In the genomic region with DNA sequence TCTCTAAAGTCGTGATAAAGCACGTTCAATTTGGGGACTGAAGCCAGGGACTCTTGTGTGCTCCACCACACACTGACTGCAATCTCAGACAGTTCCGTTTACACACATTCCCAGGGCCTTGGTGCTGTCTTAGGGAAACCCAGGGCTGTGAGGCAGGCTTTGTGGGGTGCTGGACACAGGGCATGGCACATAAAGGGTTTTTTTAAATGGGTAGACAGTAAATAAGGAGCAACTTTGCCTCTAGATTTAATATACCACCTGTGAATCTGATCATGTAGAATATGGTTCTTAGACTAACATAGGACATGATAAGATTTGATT, we compare ENCODE assay signal across 13 cellular contexts. TPM values are rescaled to one million over a fixed set of nuclear protein-coding genes. Genes with fewer than 3 reads are reported as not detected.
A peak's percentile ranks its signal among the peaks of the same experiment; 100 is the strongest.
DNase-seq lines count a peak whose midpoint lies in the region; ATAC-seq and TF ChIP-seq lines count a peak whose summit lies in the region.
"Had no signal": no experiment of that assay in that cellular context is flagged by ENCODE, and none has a peak within 500 bp of the region (broad histone marks: within the 10 kb centered on the region; RNA-seq: fewer than 3 reads in every experiment).

No MANE protein-coding gene starts in this region.

- H3K4me1 Mint-ChIP-seq in Caco-2 (ENCODE audit: low read depth, unreplicated experiment), result no peaks in the 10 kb centered on the region
- peaks cover 26% of the 10 kb centered on the region for H3K4me1 Mint-ChIP-seq in activated T-helper 2 cell treated with anti-CD3 and anti-CD28 coated beads, Interferon-gamma antibody, Interleukin-2, Interleukin-4, amounts not matched to agents 10 μg/mL and 5 μg/mL and 100 μg/mL, durations not matched to agents 14 hours and 24 hours and 36 hours (ENCODE audit: low read depth)
- peaks cover 31 to 81% (median 64%) of the 10 kb centered on the region in 7 donors for H3K4me1 Mint-ChIP-seq in naive thymus-derived CD4-positive, alpha-beta T cell

- H3K27me3 Mint-ChIP-seq in Caco-2 (ENCODE audit: insufficient read depth, unreplicated experiment), result no peaks in the 10 kb centered on the region
- no peaks in the 10 kb centered on the region for H3K27me3 Mint-ChIP-seq in activated T-helper 2 cell treated with anti-CD3 and anti-CD28 coated beads, Interferon-gamma antibody, Interleukin-2, Interleukin-4, amounts not matched to agents 10 μg/mL and 5 μg/mL and 100 μg/mL, durations not matched to agents 14 hours and 24 hours and 36 hours (ENCODE audit: low read depth)
- peaks cover 0 to 2% (median 0%) of the 10 kb centered on the region in 5 donors for H3K27me3 Mint-ChIP-seq in naive thymus-derived CD4-positive, alpha-beta T cell
- H3K27me3 Mint-ChIP-seq: dendritic cell treated with granulocyte-macrophage colony-stimulating factor and Interleukin-4, amounts not matched to agents 40 ng/mL and 50 ng/mL, for 4 days had no signal

- no peak overlapping the region for H3K27ac Mint-ChIP-seq in Caco-2 (ENCODE audit: unreplicated experiment)
- H3K27ac Mint-ChIP-seq in activated T-helper 2 cell treated with anti-CD3 and anti-CD28 coated beads, Interferon-gamma antibody, Interleukin-2, Interleukin-4, amounts not matched to agents 10 μg/mL and 5 μg/mL and 100 μg/mL, durations not matched to agents 14 hours and 24 hours and 36 hours, result no peak overlapping the region
- peak overlapping the region in 8 of 9 donors; percentile 77 to 95 (median 92) for H3K27ac Mint-ChIP-seq in naive thymus-derived CD4-positive, alpha-beta T cell

- no peaks in the 10 kb centered on the region for H3K36me3 Mint-ChIP-seq in Caco-2 (ENCODE audit: insufficient read depth, unreplicated experiment)
- peaks cover 23% of the 10 kb centered on the region for H3K36me3 Mint-ChIP-seq in activated T-helper 2 cell treated with anti-CD3 and anti-CD28 coated beads, Interferon-gamma antibody, Interleukin-2, Interleukin-4, amounts not matched to agents 10 μg/mL and 5 μg/mL and 100 μg/mL, durations not matched to agents 14 hours and 24 hours and 36 hours (ENCODE audit: low read depth)
- peaks cover 0 to 5% (median under 1%) of the 10 kb centered on the region in 5 donors for H3K36me3 Mint-ChIP-seq in naive thymus-derived CD4-positive, alpha-beta T cell

- intact Hi-C loops in Caco-2 (cut with micrococcal nuclease; ENCODE audit: unreplicated experiment) (no loop called here), thyroid gland (cut with DNase I) (loop anchor here (2.0 to 10.0 kb wide), 2 partner anchors 49 to 197 kb away; a partner anchor contains a TSS)
- intact Hi-C loops in activated T-helper 2 cell treated with anti-CD3 and anti-CD28 coated beads, Interferon-gamma antibody, Interleukin-2, Interleukin-4, amounts not matched to agents 10 μg/mL and 5 μg/mL and 100 μg/mL, durations not matched to agents 14 hours and 24 hours and 36 hours (cut with micrococcal nuclease), result loop anchor here (2.0 to 5.0 kb wide), 3 partner anchors 37 to 206 kb away; a partner anchor contains a TSS
- intact Hi-C loops in naive thymus-derived CD4-positive, alpha-beta T cell (cut with micrococcal nuclease), result loop anchor here (2.0 to 5.0 kb wide), 8 partner anchors 116 to 1839 kb away; a partner anchor contains a TSS

- H3K4me2 ChIP-seq in BLaER1, result peak overlapping the region; percentile 97

- CTCF ChIA-PET in Caco-2 (lab: Charles Lee), result no interaction called here
- CTCF ChIA-PET in naive thymus-derived CD4-positive, alpha-beta T cell (lab: Charles Lee), result no interaction called here

- POLR2A ChIA-PET in Caco-2 (lab: Charles Lee), result no interaction called here
- POLR2A ChIA-PET in naive thymus-derived CD4-positive, alpha-beta T cell (lab: Charles Lee), result no interaction called here

- H3K9me3 ChIP-seq in BLaER1 (peaks cover 8% of the 10 kb centered on the region), Caco-2 (no peaks in the 10 kb centered on the region), thyroid gland (no peaks in the 10 kb centered on the region)
- H3K9me3 ChIP-seq in naive thymus-derived CD4-positive, alpha-beta T cell (ENCODE audit: control insufficient read depth in 2 of 3, low read length in 3 of 3), result no peaks in the 10 kb centered on the region
- H3K9me3 ChIP-seq: adrenal gland, psoas muscle had no signal

- peak overlapping the region; percentile 78 for H3K4me3 Mint-ChIP-seq in Caco-2 (ENCODE audit: unreplicated experiment)
- peak overlapping the region; percentile 94 for H3K4me3 Mint-ChIP-seq in activated T-helper 2 cell treated with anti-CD3 and anti-CD28 coated beads, Interferon-gamma antibody, Interleukin-2, Interleukin-4, amounts not matched to agents 10 μg/mL and 5 μg/mL and 100 μg/mL, durations not matched to agents 14 hours and 24 hours and 36 hours (ENCODE audit: low read depth)
- peak overlapping the region; percentile 57 to 94 (median 90) for H3K4me3 Mint-ChIP-seq in naive thymus-derived CD4-positive, alpha-beta T cell

- no peak for TF ChIP-seq POLR2A in thyroid gland (IDR thresholded peaks at IDR 0.05)

- H3K36me3 ChIP-seq in BLaER1 (peaks cover 6% of the 10 kb centered on the region), Caco-2 (ENCODE audit: control insufficient read depth, insufficient read depth, low read length) (peaks cover 1% of the 10 kb centered on the region; the same call in 1 of the 2 replicates), thyroid gland (no peaks in the 10 kb centered on the region)
- no peaks in the 10 kb centered on the region for H3K36me3 ChIP-seq in naive thymus-derived CD4-positive, alpha-beta T cell (ENCODE audit: control insufficient read depth in 2 of 3, insufficient read depth in 3 of 3, low read length in 3 of 3)
- H3K36me3 ChIP-seq: adrenal gland had no signal

- DNase-seq in Caco-2, result no peak
- DNase-seq in activated T-helper 2 cell treated with anti-CD3 and anti-CD28 coated beads, Interferon-gamma antibody, Interleukin-2, Interleukin-4, amounts not matched to agents 10 μg/mL and 5 μg/mL and 100 μg/mL, durations not matched to agents 14 hours and 24 hours and 36 hours (ENCODE audit: low spot score), result no peak
- DNase-seq in naive thymus-derived CD4-positive, alpha-beta T cell, result no peak
- DNase-seq in thyroid gland, result no peak
- no peak for DNase-seq in effector CD4-positive, alpha-beta T cell
- no peak for DNase-seq in DMS153 treated with DMSO at 0.1 percent for 48 hours (lab: John Stamatoyannopoulos, UW; ENCODE audit: unreplicated experiment)
- DNase-seq: foreskin keratinocyte; H7; psoas muscle; stimulated activated CD4-positive, alpha-beta T cell treated with anti-CD3 and anti-CD28 coated beads, Interleukin-4, amount 100 ng/mL, for 1 hour had no signal

- H4K20me1 ChIP-seq in BLaER1, result peaks cover 46% of the 10 kb centered on the region

- ATAC-seq in naive thymus-derived CD4-positive, alpha-beta T cell, result no peak
- ATAC-seq: psoas muscle had no signal

- no TSS peak for BruUV-seq in Caco-2 (replicated peaks; lab: Mats Ljungman, UMichigan)

- 67 to 71% methylated on average over 3 of the region's 3 CpGs for WGBS in thyroid gland, 2 donors

- H3K4me1 ChIP-seq in BLaER1, result peaks cover 44% of the 10 kb centered on the region
- peaks cover 4% of the 10 kb centered on the region; the same call in 1 of the 2 replicates for H3K4me1 ChIP-seq in Caco-2
- H3K4me1 ChIP-seq in naive thymus-derived CD4-positive, alpha-beta T cell (ENCODE audit: control insufficient read depth in 2 of 2, insufficient read depth in 2 of 2, low read length in 2 of 2), result peaks cover 19 to 29% of the 10 kb centered on the region in 2 donors
- H3K4me1 ChIP-seq in thyroid gland, result peaks cover 13 to 15% of the 10 kb centered on the region in 2 donors

- H3K27ac ChIP-seq in BLaER1 (no peak overlapping the region), thyroid gland (no peak overlapping the region)
- H3K27ac ChIP-seq in naive thymus-derived CD4-positive, alpha-beta T cell (ENCODE audit: low read depth, low read length), result peak overlapping the region; percentile 91
- H3K27ac ChIP-seq: foreskin keratinocyte, psoas muscle had no signal

- H3K4me3 ChIP-seq in BLaER1 (no peak overlapping the region), Caco-2 (ENCODE audit: low read depth, low read length) (no peak overlapping the region), thyroid gland (replicated peaks in 1 of 3) (no peak overlapping the region)
- H3K4me3 ChIP-seq in naive thymus-derived CD4-positive, alpha-beta T cell (ENCODE audit: low read length), result no peak overlapping the region
- H3K4me3 ChIP-seq: adrenal gland, psoas muscle had no signal

- H3K9me3 Mint-ChIP-seq in Caco-2 (ENCODE audit: unreplicated experiment), result no peaks in the 10 kb centered on the region
- H3K9me3 Mint-ChIP-seq in activated T-helper 2 cell treated with anti-CD3 and anti-CD28 coated beads, Interferon-gamma antibody, Interleukin-2, Interleukin-4, amounts not matched to agents 10 μg/mL and 5 μg/mL and 100 μg/mL, durations not matched to agents 14 hours and 24 hours and 36 hours, result no peaks in the 10 kb centered on the region
- H3K9me3 Mint-ChIP-seq in naive thymus-derived CD4-positive, alpha-beta T cell, result no peaks in the 10 kb centered on the region
- H3K9me3 Mint-ChIP-seq: dendritic cell treated with granulocyte-macrophage colony-stimulating factor and Interleukin-4, amounts not matched to agents 40 ng/mL and 50 ng/mL, for 4 days had no signal

- TF ChIP-seq CTCF in Caco-2 (IDR thresholded peaks at IDR 0.05; ENCODE audit: insufficient read depth in 1 of 2, low read depth in 1 of 2, low read length in 1 of 2, severe bottlenecking in 1 of 2, unreplicated experiment in 1 of 2), result no peak
- TF ChIP-seq CTCF in thyroid gland (IDR thresholded peaks at IDR 0.05), result no peak

- H3K9ac ChIP-seq in BLaER1, result no peak overlapping the region

- H3K27me3 ChIP-seq in BLaER1 (no peaks in the 10 kb centered on the region), Caco-2 (replicated peaks; ENCODE audit: control insufficient read depth, insufficient read depth, low read length) (no peaks in the 10 kb centered on the region), thyroid gland (no peaks in the 10 kb centered on the region)
- no peaks in the 10 kb centered on the region for H3K27me3 ChIP-seq in naive thymus-derived CD4-positive, alpha-beta T cell (ENCODE audit: control insufficient read depth in 2 of 2, insufficient read depth in 2 of 2, low read length in 2 of 2)
- H3K27me3 ChIP-seq: adrenal gland, foreskin keratinocyte had no signal

RNA-seq across cellular contexts. Expression of a gene that starts 2.3 kb away (rescaled TPM):
- total RNA-seq in Caco-2 (2022) (86.6 and 89.4 TPM in 2 replicates), thyroid gland (10 to 100 TPM; 51.6 to 75.6 (median 64.9) TPM)
- total RNA-seq in activated T-helper 2 cell treated with anti-CD3 and anti-CD28 coated beads, Interferon-gamma antibody, Interleukin-2, Interleukin-4, amounts not matched to agents 10 μg/mL and 5 μg/mL and 100 μg/mL, durations not matched to agents 14 hours and 24 hours and 36 hours, result 48.8 and 49.1 TPM in 2 replicates
- 100 to 1,000 TPM in 2 of 5 experiments, 10 to 100 TPM in 3; 41.1 to 108 (median 74.4) TPM for total RNA-seq in naive thymus-derived CD4-positive, alpha-beta T cell
- 10 to 100 TPM; 43.7 to 56.9 TPM for polyA plus RNA-seq in naive thymus-derived CD4-positive, alpha-beta T cell

RNA-seq across cellular contexts. Expression of a gene that starts 50.1 kb away (rescaled TPM):
- 67.9 and 78.9 TPM in 2 replicates for total RNA-seq in Caco-2 (2022)
- total RNA-seq in activated T-helper 2 cell treated with anti-CD3 and anti-CD28 coated beads, Interferon-gamma antibody, Interleukin-2, Interleukin-4, amounts not matched to agents 10 μg/mL and 5 μg/mL and 100 μg/mL, durations not matched to agents 14 hours and 24 hours and 36 hours, result 34.5 and 37.1 TPM in 2 replicates
- total RNA-seq in naive thymus-derived CD4-positive, alpha-beta T cell, result 10 to 100 TPM; 29.8 to 45.2 (median 43.6) TPM
- 10 to 100 TPM; 55.9 to 81.6 TPM for polyA plus RNA-seq in naive thymus-derived CD4-positive, alpha-beta T cell
- 100 to 1,000 TPM in 1 of 4 donors, 10 to 100 TPM in 3; 83.2 to 141 (median 94.6) TPM for total RNA-seq in thyroid gland

Comparison
In these comparisons a context has a peak if more than half of its experiments do, and no peak if none do; other contexts are left out.
1. H3K27ac Mint-ChIP-seq: peak in naive thymus-derived CD4-positive, alpha-beta T cell (8 of 9); none in Caco-2 (single experiment) and activated T-helper 2 cell treated with anti-CD3 and anti-CD28 coated beads, Interferon-gamma antibody, Interleukin-2, Interleukin-4, amounts not matched to agents 10 μg/mL and 5 μg/mL and 100 μg/mL, durations not matched to agents 14 hours and 24 hours and 36 hours (single experiment).
2. Peak in every context shown above with its lines, with median percentiles within 50 percentile points of each other: H3K4me3 Mint-ChIP-seq.